In the genomic region with DNA sequence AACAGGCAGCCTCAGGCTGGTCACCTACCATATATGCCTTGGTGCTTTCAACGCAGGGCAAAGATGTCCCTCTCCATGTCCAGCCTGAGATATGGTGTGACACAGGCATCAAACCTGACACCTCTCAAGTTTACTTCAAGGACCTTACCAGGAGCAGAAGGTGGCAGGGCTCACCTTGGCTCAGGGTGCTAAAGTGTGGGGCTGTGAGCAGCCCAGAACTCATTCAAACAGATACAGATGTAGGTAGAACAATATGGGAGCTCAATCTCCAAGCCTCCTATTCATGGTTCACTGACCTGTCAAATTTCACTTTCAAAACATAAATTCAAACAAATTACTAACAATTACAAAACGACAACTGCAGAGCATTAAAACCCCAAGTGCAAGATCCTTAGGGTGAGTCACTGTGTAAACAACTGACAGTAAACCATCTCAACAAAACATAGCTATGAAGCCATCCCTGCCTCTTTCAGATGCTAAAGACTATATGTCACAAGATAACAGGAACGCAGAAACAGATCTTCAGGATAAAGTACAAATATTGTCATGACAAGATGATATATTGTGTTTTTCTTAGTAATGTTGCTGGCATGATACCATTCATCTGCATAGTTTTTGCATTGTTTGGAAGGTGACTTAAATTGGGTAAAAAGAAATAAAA, we compare ENCODE assay signal across 13 cellular contexts.
DNase-seq lines count a peak whose midpoint lies in the region; ATAC-seq and TF ChIP-seq lines count a peak whose summit lies in the region.
"Had no signal": no experiment of that assay in that cellular context is flagged by ENCODE, and none has a peak within 500 bp of the region (broad histone marks: within the 10 kb centered on the region; RNA-seq: fewer than 3 reads in every experiment).

No MANE protein-coding gene starts in this region.

- no peaks in the 10 kb centered on the region for H3K27me3 ChIP-seq in neural progenitor cell
- H3K27me3 ChIP-seq in upper lobe of right lung: no peaks in the 10 kb centered on the region
- H3K27me3 ChIP-seq: ascending aorta, esophagus squamous epithelium had no signal

- intact Hi-C loops in upper lobe of right lung (cut with DNase I): no loop called here

- H3K4me1 ChIP-seq in neural progenitor cell (no peaks in the 10 kb centered on the region), upper lobe of right lung (no peaks in the 10 kb centered on the region)
- H3K4me1 ChIP-seq: ascending aorta, esophagus squamous epithelium had no signal

- H3K36me3 ChIP-seq in neural progenitor cell (no peaks in the 10 kb centered on the region), upper lobe of right lung (no peaks in the 10 kb centered on the region)
- H3K36me3 ChIP-seq: ascending aorta, esophagus squamous epithelium had no signal

- H3K4me3 Mint-ChIP-seq in HFFc6 (no peak overlapping the region), neural progenitor cell (no peak overlapping the region)

- H3K4me1 Mint-ChIP-seq in HFFc6 (ENCODE audit: low read depth): 0 out of 2 replicates have a peak, but pooled peaks cover 8% of the 10 kb centered on the region
- H3K4me1 Mint-ChIP-seq in neural progenitor cell: no peaks in the 10 kb centered on the region

- H3K27me3 Mint-ChIP-seq in HFFc6 (ENCODE audit: insufficient read depth) (no peaks in the 10 kb centered on the region), neural progenitor cell (ENCODE audit: insufficient read depth, low read depth) (no peaks in the 10 kb centered on the region)

- no peak overlapping the region for H3K9ac ChIP-seq in neural progenitor cell

- H3K4me2 ChIP-seq in neural progenitor cell: no peak overlapping the region

- H3K36me3 Mint-ChIP-seq in HFFc6 (ENCODE audit: low read depth) (no peaks in the 10 kb centered on the region), neural progenitor cell (no peaks in the 10 kb centered on the region)

- peak; percentile 59 for ATAC-seq in GM18511 (IDR thresholded peaks at IDR 0.05; ENCODE audit: unreplicated experiment)
- peak; percentile 95 for ATAC-seq in SK-N-SH treated with all-trans-retinoic acid at 6 μM for 48 hours
- no peak for ATAC-seq in HG02571 (IDR thresholded peaks at IDR 0.05; ENCODE audit: unreplicated experiment)
- ATAC-seq in upper lobe of right lung: no peak

- no peak for TF ChIP-seq CTCF in HFFc6 (IDR thresholded peaks at IDR 0.05)
- TF ChIP-seq CTCF in neural progenitor cell (IDR thresholded peaks at IDR 0.05): no peak
- no peak for TF ChIP-seq CTCF in upper lobe of right lung (IDR thresholded peaks at IDR 0.05)

- no peaks in the 10 kb centered on the region for H4K20me1 ChIP-seq in neural progenitor cell (ENCODE audit: low read depth)

- peak; percentile 10 for DNase-seq in HFFc6
- DNase-seq in kidney tubule cell (ENCODE audit: low spot score): peak; percentile 28
- DNase-seq in AML-193 (lab: John Stamatoyannopoulos, UW): no peak
- no peak for DNase-seq in neural progenitor cell (ENCODE audit: low spot score)
- no peak for DNase-seq in upper lobe of right lung
- DNase-seq: activated CD8-positive, alpha-beta memory T cell treated with anti-CD3 and anti-CD28 coated beads for 24 hours; esophagus squamous epithelium; NCI-H2227 treated with DMSO at 0.1 percent for 48 hours had no signal

- no peaks in the 10 kb centered on the region for H3K79me2 ChIP-seq in neural progenitor cell (ENCODE audit: low read depth)

- no peak overlapping the region for H2AFZ ChIP-seq in neural progenitor cell (replicated peaks)

- H3K27ac Mint-ChIP-seq in HFFc6 (no peak overlapping the region), neural progenitor cell (no peak overlapping the region)

- H3K9me3 Mint-ChIP-seq in HFFc6: no peaks in the 10 kb centered on the region; the same call in 1 of the 2 replicates
- H3K9me3 Mint-ChIP-seq in neural progenitor cell: no peaks in the 10 kb centered on the region

- no peak overlapping the region for H3K4me3 ChIP-seq in neural progenitor cell
- no peak overlapping the region for H3K4me3 ChIP-seq in upper lobe of right lung
- H3K4me3 ChIP-seq: ascending aorta, esophagus squamous epithelium, lung had no signal

- H3K27ac ChIP-seq in neural progenitor cell (no peak overlapping the region), upper lobe of right lung (no peak overlapping the region)
- H3K27ac ChIP-seq: ascending aorta, esophagus squamous epithelium had no signal

- H3K9me3 ChIP-seq in neural progenitor cell (ENCODE audit: low read depth): no peaks in the 10 kb centered on the region
- no peaks in the 10 kb centered on the region for H3K9me3 ChIP-seq in upper lobe of right lung
- H3K9me3 ChIP-seq: ascending aorta, esophagus squamous epithelium had no signal

- H3F3A ChIP-seq in neural progenitor cell (ENCODE audit: low read depth): no peaks in the 10 kb centered on the region

TF ChIP-seq in SK-N-SH treated with all-trans-retinoic acid at 6 μM for 48 hours, 23 proteins besides CTCF, POLR2A, EP300 and RAD21:
- TF ChIP-seq ZNF70 (CRISPR knock-in tag; IDR thresholded peaks at IDR 0.05): no peak
- no peak for TF ChIP-seq OSR1 (CRISPR knock-in tag; IDR thresholded peaks at IDR 0.05)
- TF ChIP-seq ISL1 (CRISPR knock-in tag; IDR thresholded peaks at IDR 0.05): peak; percentile 80
- TF ChIP-seq, protein P1, sequence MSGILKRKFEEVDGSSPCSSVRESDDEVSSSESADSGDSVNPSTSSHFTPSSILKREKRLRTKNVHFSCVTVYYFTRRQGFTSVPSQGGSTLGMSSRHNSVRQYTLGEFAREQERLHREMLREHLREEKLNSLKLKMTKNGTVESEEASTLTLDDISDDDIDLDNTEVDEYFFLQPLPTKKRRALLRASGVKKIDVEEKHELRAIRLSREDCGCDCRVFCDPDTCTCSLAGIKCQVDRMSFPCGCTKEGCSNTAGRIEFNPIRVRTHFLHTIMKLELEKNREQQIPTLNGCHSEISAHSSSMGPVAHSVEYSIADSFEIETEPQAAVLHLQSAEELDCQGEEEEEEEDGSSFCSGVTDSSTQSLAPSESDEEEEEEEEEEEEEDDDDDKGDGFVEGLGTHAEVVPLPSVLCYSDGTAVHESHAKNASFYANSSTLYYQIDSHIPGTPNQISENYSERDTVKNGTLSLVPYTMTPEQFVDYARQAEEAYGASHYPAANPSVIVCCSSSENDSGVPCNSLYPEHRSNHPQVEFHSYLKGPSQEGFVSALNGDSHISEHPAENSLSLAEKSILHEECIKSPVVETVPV (CRISPR knock-in tag; IDR thresholded peaks at IDR 0.05): no peak
- TF ChIP-seq, protein P2, sequence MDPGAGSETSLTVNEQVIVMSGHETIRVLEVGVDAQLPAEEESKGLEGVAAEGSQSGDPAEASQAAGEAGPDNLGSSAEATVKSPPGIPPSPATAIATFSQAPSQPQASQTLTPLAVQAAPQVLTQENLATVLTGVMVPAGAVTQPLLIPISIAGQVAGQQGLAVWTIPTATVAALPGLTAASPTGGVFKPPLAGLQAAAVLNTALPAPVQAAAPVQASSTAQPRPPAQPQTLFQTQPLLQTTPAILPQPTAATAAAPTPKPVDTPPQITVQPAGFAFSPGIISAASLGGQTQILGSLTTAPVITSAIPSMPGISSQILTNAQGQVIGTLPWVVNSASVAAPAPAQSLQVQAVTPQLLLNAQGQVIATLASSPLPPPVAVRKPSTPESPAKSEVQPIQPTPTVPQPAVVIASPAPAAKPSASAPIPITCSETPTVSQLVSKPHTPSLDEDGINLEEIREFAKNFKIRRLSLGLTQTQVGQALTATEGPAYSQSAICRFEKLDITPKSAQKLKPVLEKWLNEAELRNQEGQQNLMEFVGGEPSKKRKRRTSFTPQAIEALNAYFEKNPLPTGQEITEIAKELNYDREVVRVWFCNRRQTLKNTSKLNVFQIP (CRISPR knock-in tag; IDR thresholded peaks at IDR 0.05; ENCODE audit: borderline replicate concordance, low read depth): no peak
- no peak for TF ChIP-seq ESRRG (CRISPR knock-in tag; IDR thresholded peaks at IDR 0.05)
- TF ChIP-seq, protein P3, sequence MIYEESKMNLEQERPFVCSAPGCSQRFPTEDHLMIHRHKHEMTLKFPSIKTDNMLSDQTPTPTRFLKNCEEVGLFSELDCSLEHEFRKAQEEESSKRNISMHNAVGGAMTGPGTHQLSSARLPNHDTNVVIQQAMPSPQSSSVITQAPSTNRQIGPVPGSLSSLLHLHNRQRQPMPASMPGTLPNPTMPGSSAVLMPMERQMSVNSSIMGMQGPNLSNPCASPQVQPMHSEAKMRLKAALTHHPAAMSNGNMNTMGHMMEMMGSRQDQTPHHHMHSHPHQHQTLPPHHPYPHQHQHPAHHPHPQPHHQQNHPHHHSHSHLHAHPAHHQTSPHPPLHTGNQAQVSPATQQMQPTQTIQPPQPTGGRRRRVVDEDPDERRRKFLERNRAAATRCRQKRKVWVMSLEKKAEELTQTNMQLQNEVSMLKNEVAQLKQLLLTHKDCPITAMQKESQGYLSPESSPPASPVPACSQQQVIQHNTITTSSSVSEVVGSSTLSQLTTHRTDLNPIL (CRISPR knock-in tag; IDR thresholded peaks at IDR 0.05; ENCODE audit: low read depth): no peak
- peak; percentile 88; the same call in 1 of the 2 replicates for TF ChIP-seq TOX (CRISPR knock-in tag; IDR thresholded peaks at IDR 0.05; ENCODE audit: borderline replicate concordance)
- TF ChIP-seq ZNF565 (CRISPR knock-in tag; conservative IDR thresholded peaks at IDR 0.05; ENCODE audit: low read depth): no peak
- TF ChIP-seq, protein P4, sequence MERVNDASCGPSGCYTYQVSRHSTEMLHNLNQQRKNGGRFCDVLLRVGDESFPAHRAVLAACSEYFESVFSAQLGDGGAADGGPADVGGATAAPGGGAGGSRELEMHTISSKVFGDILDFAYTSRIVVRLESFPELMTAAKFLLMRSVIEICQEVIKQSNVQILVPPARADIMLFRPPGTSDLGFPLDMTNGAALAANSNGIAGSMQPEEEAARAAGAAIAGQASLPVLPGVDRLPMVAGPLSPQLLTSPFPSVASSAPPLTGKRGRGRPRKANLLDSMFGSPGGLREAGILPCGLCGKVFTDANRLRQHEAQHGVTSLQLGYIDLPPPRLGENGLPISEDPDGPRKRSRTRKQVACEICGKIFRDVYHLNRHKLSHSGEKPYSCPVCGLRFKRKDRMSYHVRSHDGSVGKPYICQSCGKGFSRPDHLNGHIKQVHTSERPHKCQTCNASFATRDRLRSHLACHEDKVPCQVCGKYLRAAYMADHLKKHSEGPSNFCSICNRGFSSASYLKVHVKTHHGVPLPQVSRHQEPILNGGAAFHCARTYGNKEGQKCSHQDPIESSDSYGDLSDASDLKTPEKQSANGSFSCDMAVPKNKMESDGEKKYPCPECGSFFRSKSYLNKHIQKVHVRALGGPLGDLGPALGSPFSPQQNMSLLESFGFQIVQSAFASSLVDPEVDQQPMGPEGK (CRISPR knock-in tag; IDR thresholded peaks at IDR 0.05; ENCODE audit: borderline replicate concordance): no peak
- no peak for TF ChIP-seq PPARA (CRISPR knock-in tag; IDR thresholded peaks at IDR 0.05; ENCODE audit: borderline replicate concordance)
- TF ChIP-seq ZFP30 (CRISPR knock-in tag; IDR thresholded peaks at IDR 0.05): no peak

Comparison
In these comparisons a context has a peak if more than half of its experiments do, and no peak if none do; other contexts are left out.
1. ATAC-seq: peak in GM18511 (single experiment) and SK-N-SH treated with all-trans-retinoic acid at 6 μM for 48 hours (single experiment); none in HG02571 (single experiment) and upper lobe of right lung (single experiment).
2. DNase-seq: peak in HFFc6 (single experiment) and kidney tubule cell (single experiment); none in AML-193 (0 of 2), neural progenitor cell (single experiment) and upper lobe of right lung (single experiment).